In genomic region chr17:44904001-44904984, GRCh38 we compare ENCODE assay signal across 1 cellular context.
TF ChIP-seq lines count a peak whose summit lies in the region.

No MANE protein-coding gene starts in this region.

TF ChIP-seq in A549, 52 proteins besides CTCF, POLR2A, EP300 and RAD21 (continued from another document):
- no peak for TF ChIP-seq ELK1 (IDR thresholded peaks at IDR 0.05; ENCODE audit: low read depth, low read length)
- TF ChIP-seq BCL3 (IDR thresholded peaks at IDR 0.05): no peak
- no peak for TF ChIP-seq SMC3 (IDR thresholded peaks at IDR 0.05)
- TF ChIP-seq FOSL2 (IDR thresholded peaks at IDR 0.05): no peak
- TF ChIP-seq FOSL2 (CRISPR knock-in tag; IDR thresholded peaks at IDR 0.05): no peak
- TF ChIP-seq MAFK (IDR thresholded peaks at IDR 0.05; ENCODE audit: partially characterized antibody): no peak
- no peak for TF ChIP-seq GATA3 (IDR thresholded peaks at IDR 0.05; ENCODE audit: borderline replicate concordance)
- no peak for TF ChIP-seq FOSB (CRISPR knock-in tag; IDR thresholded peaks at IDR 0.05)
- TF ChIP-seq CHD2 (IDR thresholded peaks at IDR 0.05; ENCODE audit: low read length, partially characterized antibody): no peak
- TF ChIP-seq MYC (IDR thresholded peaks at IDR 0.05; ENCODE audit: borderline replicate concordance, low read length): no peak
- no peak for TF ChIP-seq HES2 (IDR thresholded peaks at IDR 0.05)
- no peak for TF ChIP-seq CHD4 (IDR thresholded peaks at IDR 0.05; ENCODE audit: borderline replicate concordance)
- TF ChIP-seq BHLHE40 (IDR thresholded peaks at IDR 0.05; ENCODE audit: low read depth, low read length): no peak
- TF ChIP-seq HEYL (CRISPR knock-in tag; IDR thresholded peaks at IDR 0.05): no peak
- TF ChIP-seq REST (IDR thresholded peaks at IDR 0.05): no peak
- TF ChIP-seq CBX8 (IDR thresholded peaks at IDR 0.05): no peak
TF ChIP-seq in A549: peak in this region for 0.
